ENCODE assay signal across 2 cellular contexts in the genomic region with DNA sequence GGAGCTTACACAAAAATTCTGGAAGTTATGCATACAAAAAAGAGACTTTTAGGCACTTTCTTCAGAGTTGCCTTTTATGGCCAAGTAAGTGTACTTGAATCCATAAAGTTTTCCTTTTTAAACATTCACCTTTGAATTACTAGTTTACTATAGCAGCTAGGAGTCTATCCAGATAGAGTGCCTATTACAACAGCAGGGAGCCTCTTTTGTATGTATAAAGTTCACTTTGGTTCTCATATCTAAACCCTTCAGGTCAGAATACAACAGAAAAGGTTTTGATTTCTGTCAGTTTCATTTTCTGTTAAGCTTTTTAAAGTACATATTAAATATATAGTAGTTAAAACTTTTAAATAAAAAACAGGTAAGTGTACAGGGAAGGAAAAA.
TF ChIP-seq lines count a peak whose summit lies in the region.

No MANE protein-coding gene starts in this region.

TF ChIP-seq in liver, 16 proteins besides CTCF, POLR2A, EP300 and RAD21 (continued from another document):
- TF ChIP-seq, protein P1, sequence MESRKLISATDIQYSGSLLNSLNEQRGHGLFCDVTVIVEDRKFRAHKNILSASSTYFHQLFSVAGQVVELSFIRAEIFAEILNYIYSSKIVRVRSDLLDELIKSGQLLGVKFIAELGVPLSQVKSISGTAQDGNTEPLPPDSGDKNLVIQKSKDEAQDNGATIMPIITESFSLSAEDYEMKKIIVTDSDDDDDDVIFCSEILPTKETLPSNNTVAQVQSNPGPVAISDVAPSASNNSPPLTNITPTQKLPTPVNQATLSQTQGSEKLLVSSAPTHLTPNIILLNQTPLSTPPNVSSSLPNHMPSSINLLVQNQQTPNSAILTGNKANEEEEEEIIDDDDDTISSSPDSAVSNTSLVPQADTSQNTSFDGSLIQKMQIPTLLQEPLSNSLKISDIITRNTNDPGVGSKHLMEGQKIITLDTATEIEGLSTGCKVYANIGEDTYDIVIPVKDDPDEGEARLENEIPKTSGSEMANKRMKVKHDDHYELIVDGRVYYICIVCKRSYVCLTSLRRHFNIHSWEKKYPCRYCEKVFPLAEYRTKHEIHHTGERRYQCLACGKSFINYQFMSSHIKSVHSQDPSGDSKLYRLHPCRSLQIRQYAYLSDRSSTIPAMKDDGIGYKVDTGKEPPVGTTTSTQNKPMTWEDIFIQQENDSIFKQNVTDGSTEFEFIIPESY (IDR thresholded peaks at IDR 0.05) = no peak
- TF ChIP-seq SP1 (IDR thresholded peaks at IDR 0.05) (peak; percentile 64), HNF4A (conservative IDR thresholded peaks at IDR 0.05) (peak in 1 of 2 donors; percentile 36), TAF1 (conservative IDR thresholded peaks at IDR 0.05) (no peak), NR2F2 (IDR thresholded peaks at IDR 0.05) (no peak), YY1 (IDR thresholded peaks at IDR 0.05) (no peak), FOXA2 (IDR thresholded peaks at IDR 0.05) (no peak), FOXA1 (IDR thresholded peaks at IDR 0.05) (no peak), HNF4G (IDR thresholded peaks at IDR 0.05) (no peak), RXRA (IDR thresholded peaks at IDR 0.05) (peak; percentile 43 to 52)
- TF ChIP-seq, protein P2, sequence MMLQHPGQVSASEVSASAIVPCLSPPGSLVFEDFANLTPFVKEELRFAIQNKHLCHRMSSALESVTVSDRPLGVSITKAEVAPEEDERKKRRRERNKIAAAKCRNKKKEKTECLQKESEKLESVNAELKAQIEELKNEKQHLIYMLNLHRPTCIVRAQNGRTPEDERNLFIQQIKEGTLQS (IDR thresholded peaks at IDR 0.05) = no peak
- TF ChIP-seq, protein P3, sequence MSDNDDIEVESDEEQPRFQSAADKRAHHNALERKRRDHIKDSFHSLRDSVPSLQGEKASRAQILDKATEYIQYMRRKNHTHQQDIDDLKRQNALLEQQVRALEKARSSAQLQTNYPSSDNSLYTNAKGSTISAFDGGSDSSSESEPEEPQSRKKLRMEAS (IDR thresholded peaks at IDR 0.05) = no peak

TF ChIP-seq in HepG2, 621 proteins besides CTCF, POLR2A, EP300 and RAD21:
- TF ChIP-seq, protein P4, sequence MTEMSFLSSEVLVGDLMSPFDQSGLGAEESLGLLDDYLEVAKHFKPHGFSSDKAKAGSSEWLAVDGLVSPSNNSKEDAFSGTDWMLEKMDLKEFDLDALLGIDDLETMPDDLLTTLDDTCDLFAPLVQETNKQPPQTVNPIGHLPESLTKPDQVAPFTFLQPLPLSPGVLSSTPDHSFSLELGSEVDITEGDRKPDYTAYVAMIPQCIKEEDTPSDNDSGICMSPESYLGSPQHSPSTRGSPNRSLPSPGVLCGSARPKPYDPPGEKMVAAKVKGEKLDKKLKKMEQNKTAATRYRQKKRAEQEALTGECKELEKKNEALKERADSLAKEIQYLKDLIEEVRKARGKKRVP (CRISPR knock-in tag; IDR thresholded peaks at IDR 0.05) = no peak
- TF ChIP-seq SOX5 (CRISPR knock-in tag; IDR thresholded peaks at IDR 0.05; ENCODE audit: borderline replicate concordance) = no peak
- no peak for TF ChIP-seq BRD4 (CRISPR knock-in tag; IDR thresholded peaks at IDR 0.05)
- no peak for TF ChIP-seq ATF7 (IDR thresholded peaks at IDR 0.05)
- TF ChIP-seq ATF7 (CRISPR knock-in tag; IDR thresholded peaks at IDR 0.05) = no peak
- TF ChIP-seq TMF1 (CRISPR knock-in tag; IDR thresholded peaks at IDR 0.05; ENCODE audit: low read depth) = no peak
- TF ChIP-seq ZC3H13 (CRISPR knock-in tag; IDR thresholded peaks at IDR 0.05) = no peak
- TF ChIP-seq, protein P5, sequence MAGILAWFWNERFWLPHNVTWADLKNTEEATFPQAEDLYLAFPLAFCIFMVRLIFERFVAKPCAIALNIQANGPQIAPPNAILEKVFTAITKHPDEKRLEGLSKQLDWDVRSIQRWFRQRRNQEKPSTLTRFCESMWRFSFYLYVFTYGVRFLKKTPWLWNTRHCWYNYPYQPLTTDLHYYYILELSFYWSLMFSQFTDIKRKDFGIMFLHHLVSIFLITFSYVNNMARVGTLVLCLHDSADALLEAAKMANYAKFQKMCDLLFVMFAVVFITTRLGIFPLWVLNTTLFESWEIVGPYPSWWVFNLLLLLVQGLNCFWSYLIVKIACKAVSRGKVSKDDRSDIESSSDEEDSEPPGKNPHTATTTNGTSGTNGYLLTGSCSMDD (CRISPR knock-in tag; IDR thresholded peaks at IDR 0.05) = no peak
- TF ChIP-seq PPARG (CRISPR knock-in tag; conservative IDR thresholded peaks at IDR 0.05) = no peak
- TF ChIP-seq IRF2 (CRISPR knock-in tag; IDR thresholded peaks at IDR 0.05) = no peak
- TF ChIP-seq ATF1 (CRISPR knock-in tag; IDR thresholded peaks at IDR 0.05) = no peak
- no peak for TF ChIP-seq ZNF616 (CRISPR knock-in tag; IDR thresholded peaks at IDR 0.05; ENCODE audit: low read depth)
- no peak for TF ChIP-seq PITX1 (CRISPR knock-in tag; IDR thresholded peaks at IDR 0.05)
- no peak for TF ChIP-seq JDP2 (CRISPR knock-in tag; IDR thresholded peaks at IDR 0.05; ENCODE audit: borderline replicate concordance)
- TF ChIP-seq RXRB (CRISPR knock-in tag; IDR thresholded peaks at IDR 0.05; ENCODE audit: borderline replicate concordance) = no peak
- no peak for TF ChIP-seq CREM (IDR thresholded peaks at IDR 0.05)
- no peak for TF ChIP-seq CREM (CRISPR knock-in tag; IDR thresholded peaks at IDR 0.05)
- TF ChIP-seq SPEN (CRISPR knock-in tag; IDR thresholded peaks at IDR 0.05; ENCODE audit: low read depth) = no peak
